Comparison of ENCODE assay signal across 8 cellular contexts in genomic region chr17:75783069-75783783, GRCh38. TPM values are rescaled to one million over a fixed set of nuclear protein-coding genes. Genes with fewer than 3 reads are reported as not detected.
DNase-seq lines count a peak whose midpoint lies in the region; ATAC-seq and TF ChIP-seq lines count a peak whose summit lies in the region.

No MANE protein-coding gene starts in this region.

- no peaks in the 10 kb centered on the region for H3K9me3 ChIP-seq in duodenal mucosa (ENCODE audit: control insufficient read depth in 1 of 2, low read length in 2 of 2)

- peak; percentile 87 for TF ChIP-seq CTCF in RWPE1 (conservative IDR thresholded peaks at IDR 0.05; ENCODE audit: low read depth)
- TF ChIP-seq CTCF in nephron progenitor cell (IDR thresholded peaks at IDR 0.05), result peak; percentile 54

- peaks cover 11% of the 10 kb centered on the region for H3K9me3 Mint-ChIP-seq in nephron progenitor cell

- H3K36me3 Mint-ChIP-seq in nephron progenitor cell (ENCODE audit: low read depth), result peaks cover 26% of the 10 kb centered on the region

- H3K4me1 Mint-ChIP-seq in nephron progenitor cell, result peaks cover 47% of the 10 kb centered on the region

- peaks cover 6% of the 10 kb centered on the region in 2 donors for H3K36me3 ChIP-seq in duodenal mucosa (ENCODE audit: control insufficient read depth in 1 of 2, insufficient read depth in 2 of 2, low read length in 2 of 2)

- peak overlapping the region; percentile 99 for H3K27ac Mint-ChIP-seq in nephron progenitor cell

- DNase-seq in DMS153 (lab: John Stamatoyannopoulos, UW) (peak; percentile 60), RWPE1 (ENCODE audit: low spot score) (no peak), nephron progenitor cell (no peak), occipital lobe (lab: John Stamatoyannopoulos, UW) (no peak)
- no peak for DNase-seq in activated CD4-positive, alpha-beta T cell treated with anti-CD3 and anti-CD28 coated beads, Interleukin-2, amount 50 U/mL, for 48 hours

- no peak overlapping the region for H3K4me3 Mint-ChIP-seq in nephron progenitor cell

- peaks cover 26 to 35% of the 10 kb centered on the region in 2 donors for H3K4me1 ChIP-seq in duodenal mucosa (ENCODE audit: control insufficient read depth in 1 of 2, insufficient read depth in 2 of 2, low read length in 2 of 2)

- ATAC-seq in HG03378 (IDR thresholded peaks at IDR 0.05; ENCODE audit: unreplicated experiment) (peak; percentile 21), GM19324 (IDR thresholded peaks at IDR 0.05; ENCODE audit: low FRiP score, unreplicated experiment) (no peak)

- peaks cover 5% of the 10 kb centered on the region for H3K27me3 Mint-ChIP-seq in nephron progenitor cell (ENCODE audit: low read depth, poor library complexity)

- CTCF ChIA-PET in RWPE1 (lab: Yijun Ruan, JAX), result interaction anchor here (0.6 to 1.6 kb wide), 12 partner anchors 10 to 791 kb away, joined by 3 to 6 read pairs (median 4); partner anchors contain the start of genes GALK1 and TRIM47

- no peaks in the 10 kb centered on the region for H3K27me3 ChIP-seq in duodenal mucosa (ENCODE audit: control insufficient read depth in 1 of 2, insufficient read depth in 2 of 2, low read length in 2 of 2)

- H3K27ac ChIP-seq in RWPE1 (peak overlapping the region; percentile 99), duodenal mucosa (ENCODE audit: low read depth, low read length) (peak overlapping the region; percentile 99)

- POLR2A ChIA-PET in RWPE1 (lab: Yijun Ruan, JAX; ENCODE audit: low non-redundant PET), result interaction anchor here (1.3 kb wide), 1 partner anchor 73 kb away, joined by 4 read pairs; the partner anchor contains the start of gene WBP2

- H3K4me3 ChIP-seq in duodenal mucosa (ENCODE audit: low read depth in 1 of 2, low read length in 2 of 2), result peak overlapping the region; percentile 31 to 48

- peak overlapping the region; percentile 53 to 88 for H3K9ac ChIP-seq in duodenal mucosa (ENCODE audit: low read depth in 1 of 2, low read length in 2 of 2)

RNA-seq across cellular contexts. Expression of gene UNK, which starts 1.4 kb away (rescaled TPM):
- total RNA-seq in occipital lobe, result 29.2 TPM

RNA-seq across cellular contexts. Expression of gene GALK1, which starts 18.2 kb away (rescaled TPM):
- total RNA-seq in occipital lobe, result 11.4 TPM
